In the genomic region with DNA sequence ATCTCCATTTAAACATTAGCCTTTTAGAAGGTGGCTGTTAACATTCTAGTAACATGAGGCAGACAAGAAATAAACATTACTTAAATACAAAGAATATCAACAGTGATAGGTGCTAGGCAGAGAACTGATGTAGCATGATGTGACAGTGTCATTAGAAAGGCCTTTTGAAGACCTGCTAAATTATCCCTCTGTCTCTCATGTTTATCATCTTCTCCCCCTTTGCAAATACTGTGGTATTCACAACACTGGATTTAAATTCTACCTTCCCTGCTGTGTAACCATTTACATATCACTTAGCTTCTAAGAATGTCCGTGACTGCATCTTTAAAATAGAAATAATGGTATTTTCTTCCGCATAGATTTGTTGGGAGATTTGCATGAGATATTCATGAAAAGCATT, we compare ENCODE assay signal across 24 cellular contexts.
"Had no signal": no experiment of that assay in that cellular context is flagged by ENCODE, and none has a peak within 500 bp of the region (broad histone marks: within the 10 kb centered on the region; RNA-seq: fewer than 3 reads in every experiment).

No MANE protein-coding gene starts in this region.

- H3K9me3 ChIP-seq: colonic mucosa, esophagus muscularis mucosa, heart right ventricle, lower lobe of right lung, stomach, tibial artery had no signal

- H3K36me3 Mint-ChIP-seq: natural killer cell; neural progenitor cell; stimulated activated effector memory CD8-positive, alpha-beta T cell treated with anti-CD3 and anti-CD28 coated beads, Interleukin-12 subunit alpha, Interleukin-12 subunit beta, amount 100 ng/mL, for 72 hours; type B pancreatic cell had no signal

- H3K36me3 ChIP-seq: colonic mucosa, esophagus muscularis mucosa, heart right ventricle, lower lobe of right lung, neural progenitor cell, stomach, tibial artery had no signal

- H3K4me1 Mint-ChIP-seq: natural killer cell; neural progenitor cell; stimulated activated effector memory CD8-positive, alpha-beta T cell treated with anti-CD3 and anti-CD28 coated beads, Interleukin-12 subunit alpha, Interleukin-12 subunit beta, amount 100 ng/mL, for 72 hours had no signal

- H3K27ac Mint-ChIP-seq: dendritic cell treated with granulocyte-macrophage colony-stimulating factor and Interleukin-4, amounts not matched to agents 40 ng/mL and 50 ng/mL, for 4 days; natural killer cell; neural progenitor cell; progenitor cell of endocrine pancreas; stimulated activated effector memory CD8-positive, alpha-beta T cell treated with anti-CD3 and anti-CD28 coated beads, Interleukin-12 subunit alpha, Interleukin-12 subunit beta, amount 100 ng/mL, for 72 hours; type B pancreatic cell had no signal

- H3K4me2 ChIP-seq: neural progenitor cell, smooth muscle cell had no signal

- H3K9me3 Mint-ChIP-seq: dendritic cell treated with granulocyte-macrophage colony-stimulating factor and Interleukin-4, amounts not matched to agents 40 ng/mL and 50 ng/mL, for 4 days; type B pancreatic cell had no signal

- H3K27me3 Mint-ChIP-seq: dendritic cell treated with granulocyte-macrophage colony-stimulating factor and Interleukin-4, amounts not matched to agents 40 ng/mL and 50 ng/mL, for 4 days; progenitor cell of endocrine pancreas; type B pancreatic cell had no signal

- ATAC-seq: heart right ventricle; left ventricle myocardium superior; lower lobe of right lung; natural killer cell; sciatic nerve; stimulated activated effector memory CD8-positive, alpha-beta T cell treated with anti-CD3 and anti-CD28 coated beads, Interleukin-12 subunit alpha, Interleukin-12 subunit beta, amount 100 ng/mL, for 72 hours had no signal

- H3K4me3 ChIP-seq: colonic mucosa, esophagus muscularis mucosa, heart right ventricle, lower lobe of right lung, neural progenitor cell, smooth muscle cell, stomach, tibial artery had no signal

- H3K27me3 ChIP-seq: colonic mucosa, esophagus muscularis mucosa, heart right ventricle, neural progenitor cell, stomach, tibial artery had no signal

- H2AFZ ChIP-seq: neural progenitor cell, parathyroid adenoma had no signal

- H3K79me2 ChIP-seq: parathyroid adenoma had no signal

- H3K27ac ChIP-seq: colonic mucosa, esophagus muscularis mucosa, heart right ventricle, lower lobe of right lung, neural progenitor cell, parathyroid adenoma, stomach, tibial artery had no signal

- H3K4me1 ChIP-seq: colonic mucosa, esophagus muscularis mucosa, heart right ventricle, lower lobe of right lung, neural progenitor cell, parathyroid adenoma, stomach, tibial artery had no signal

- DNase-seq: colonic mucosa; effector CD8-positive, alpha-beta T cell; foreskin melanocyte; glutamatergic neuron; heart right ventricle; hippocampal formation; left ventricle myocardium superior; lower lobe of right lung; natural killer cell; stimulated activated CD4-positive, alpha-beta T cell treated with anti-CD3 and anti-CD28 coated beads, Interleukin-12 subunit alpha, Interleukin-12 subunit beta, amount 100 ng/mL, for 4 hours; stimulated activated CD4-positive, alpha-beta T cell treated with anti-CD3 and anti-CD28 coated beads, Interleukin-1b, Interleukin-23, amount 100 ng/mL, for 48 hours; stimulated activated CD4-positive, alpha-beta T cell treated with anti-CD3 and anti-CD28 coated beads, Interleukin-4, amount 100 ng/mL, for 1 hour; stimulated activated naive CD4-positive, alpha-beta T cell treated with Interleukin-2 at 50 U/mL for 16 hours; stomach; tibial artery had no signal

- H3K4me3 Mint-ChIP-seq: dendritic cell treated with granulocyte-macrophage colony-stimulating factor and Interleukin-4, amounts not matched to agents 40 ng/mL and 50 ng/mL, for 4 days; natural killer cell; neural progenitor cell; stimulated activated effector memory CD8-positive, alpha-beta T cell treated with anti-CD3 and anti-CD28 coated beads, Interleukin-12 subunit alpha, Interleukin-12 subunit beta, amount 100 ng/mL, for 72 hours; type B pancreatic cell had no signal
